ENCODE assay signal across 4 cellular contexts in the genomic region with DNA sequence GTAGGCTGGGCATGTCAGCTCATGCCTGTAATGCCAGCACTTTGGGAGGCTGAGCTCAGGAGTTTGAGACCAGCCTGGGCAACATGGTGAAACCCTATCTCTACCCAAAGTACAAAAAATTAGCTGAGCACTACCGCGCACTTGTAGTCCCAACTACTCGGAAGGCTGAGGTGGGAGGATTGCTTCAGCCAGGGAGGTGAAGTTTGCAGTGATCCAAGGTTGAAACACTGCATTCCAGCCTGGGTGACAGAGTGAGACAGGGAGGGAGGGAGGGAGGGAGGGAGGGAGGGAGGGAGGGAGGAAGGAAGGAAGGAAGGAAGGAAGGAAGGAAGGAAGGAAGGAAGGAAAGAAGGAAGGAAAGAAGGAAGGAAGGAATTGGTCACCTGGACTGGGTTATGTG. TPM values are rescaled to one million over a fixed set of nuclear protein-coding genes. Genes with fewer than 3 reads are reported as not detected.
"Had no signal": no experiment of that assay in that cellular context is flagged by ENCODE, and none has a peak within 500 bp of the region (broad histone marks: within the 10 kb centered on the region; RNA-seq: fewer than 3 reads in every experiment).

No MANE protein-coding gene starts in this region.

RNA-seq across cellular contexts. Expression of a gene that starts 53.8 kb away (rescaled TPM):
- total RNA-seq: HT-29, LHCN-M2, MCF 10A, SJSA1 had no signal
